ENCODE assay signal across 9 cellular contexts in the genomic region with DNA sequence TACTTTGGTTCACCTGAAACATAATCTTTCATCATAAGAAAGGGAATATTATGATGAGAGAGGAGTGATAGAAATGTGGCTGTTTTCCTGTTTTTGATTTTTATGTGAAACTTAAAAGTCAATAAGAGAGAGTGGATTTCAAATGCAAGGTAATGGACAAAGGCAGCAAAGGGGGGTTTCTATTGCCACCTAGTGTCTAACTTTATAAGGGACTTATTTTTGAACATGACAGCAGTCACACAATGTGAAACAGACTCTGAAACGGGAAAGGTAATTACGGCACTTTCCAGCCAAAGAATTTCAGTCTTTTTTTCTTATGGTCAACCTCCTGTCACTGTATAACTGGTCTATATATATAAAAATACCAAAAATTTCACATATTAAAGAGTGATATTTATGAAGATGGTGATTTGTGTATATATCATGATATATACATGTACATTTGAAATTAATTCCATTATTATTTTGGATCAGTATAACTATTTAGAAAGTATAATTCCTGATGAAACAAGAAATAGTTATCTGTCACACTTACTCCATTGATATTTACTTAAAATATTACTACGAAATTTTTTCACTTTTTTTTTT.
DNase-seq lines count a peak whose midpoint lies in the region; ATAC-seq and TF ChIP-seq lines count a peak whose summit lies in the region.
"Had no signal": no experiment of that assay in that cellular context is flagged by ENCODE, and none has a peak within 500 bp of the region (broad histone marks: within the 10 kb centered on the region; RNA-seq: fewer than 3 reads in every experiment).

No MANE protein-coding gene starts in this region.

- no peak overlapping the region for H3K27ac Mint-ChIP-seq in activated CD8-positive, alpha-beta T cell treated with anti-CD3 and anti-CD28 coated beads for 36 hours
- no peak overlapping the region for H3K27ac Mint-ChIP-seq in activated CD8-positive, alpha-beta T cell treated with anti-CD3 and anti-CD28 coated beads, Interleukin-2, amount 10 ng/mL, durations not matched to agents 7 days and 5 days

- H3K36me3 Mint-ChIP-seq in activated CD8-positive, alpha-beta T cell treated with anti-CD3 and anti-CD28 coated beads for 36 hours (ENCODE audit: low read depth), result no peaks in the 10 kb centered on the region
- no peaks in the 10 kb centered on the region for H3K36me3 Mint-ChIP-seq in activated CD8-positive, alpha-beta T cell treated with anti-CD3 and anti-CD28 coated beads, Interleukin-2, amount 10 ng/mL, durations not matched to agents 7 days and 5 days (ENCODE audit: low read depth)

- peak; percentile 58 for ATAC-seq in activated CD8-positive, alpha-beta T cell treated with anti-CD3 and anti-CD28 coated beads for 36 hours
- ATAC-seq in activated CD8-positive, alpha-beta T cell treated with anti-CD3 and anti-CD28 coated beads, Interleukin-2, amount 10 ng/mL, durations not matched to agents 7 days and 5 days, result no peak

- H3K9me3 ChIP-seq in HEK293 (ENCODE audit: control insufficient read depth, insufficient read depth, low read depth, low read length), result no peaks in the 10 kb centered on the region

- POLR2A ChIA-PET in activated CD8-positive, alpha-beta T cell treated with anti-CD3 and anti-CD28 coated beads for 36 hours (lab: Charles Lee), result no interaction called here
- POLR2A ChIA-PET in activated CD8-positive, alpha-beta T cell treated with anti-CD3 and anti-CD28 coated beads, Interleukin-2, amount 10 ng/mL, durations not matched to agents 7 days and 5 days (lab: Charles Lee), result no interaction called here
- POLR2A ChIA-PET in HEK293 (lab: Yijun Ruan, JAX), result no interaction called here

- DNase-seq in activated CD8-positive, alpha-beta T cell treated with anti-CD3 and anti-CD28 coated beads for 36 hours, result no peak
- no peak for DNase-seq in activated CD8-positive, alpha-beta T cell treated with anti-CD3 and anti-CD28 coated beads, Interleukin-2, amount 10 ng/mL, durations not matched to agents 7 days and 5 days
- DNase-seq in LNCaP clone FGC (ENCODE audit: low read depth) (peak; percentile 25), SK-N-DZ (ENCODE audit: low spot score) (peak; percentile 81), foreskin fibroblast (peak; percentile 35 to 74), retina (peak; percentile 55)
- DNase-seq in stimulated activated CD4-positive, alpha-beta T cell treated with anti-CD3 and anti-CD28 coated beads, Interleukin-1b, Interleukin-23, amount 100 ng/mL, for 48 hours, result no peak

- TF ChIP-seq CTCF in activated CD8-positive, alpha-beta T cell treated with anti-CD3 and anti-CD28 coated beads for 36 hours (IDR thresholded peaks at IDR 0.05), result peak; percentile 66
- TF ChIP-seq CTCF in HEK293 (tag by site-specific recombination; IDR thresholded peaks at IDR 0.05) (peak; percentile 47; the same call in 1 of the 2 replicates), LNCaP clone FGC (IDR thresholded peaks at IDR 0.05; ENCODE audit: control insufficient read depth, extremely low read depth, insufficient read depth) (peak; percentile 52), foreskin fibroblast (IDR thresholded peaks at IDR 0.05; ENCODE audit: low read depth, low read length) (peak; percentile 69)

- no peaks in the 10 kb centered on the region for H3K9me3 Mint-ChIP-seq in activated CD8-positive, alpha-beta T cell treated with anti-CD3 and anti-CD28 coated beads for 36 hours
- no peaks in the 10 kb centered on the region for H3K9me3 Mint-ChIP-seq in activated CD8-positive, alpha-beta T cell treated with anti-CD3 and anti-CD28 coated beads, Interleukin-2, amount 10 ng/mL, durations not matched to agents 7 days and 5 days (ENCODE audit: insufficient read depth)

- CTCF ChIA-PET in activated CD8-positive, alpha-beta T cell treated with anti-CD3 and anti-CD28 coated beads for 36 hours (lab: Charles Lee), result no interaction called here
- CTCF ChIA-PET in activated CD8-positive, alpha-beta T cell treated with anti-CD3 and anti-CD28 coated beads, Interleukin-2, amount 10 ng/mL, durations not matched to agents 7 days and 5 days (lab: Charles Lee), result no interaction called here
- CTCF ChIA-PET in HEK293 (lab: Yijun Ruan, JAX), result interaction anchor here (1.0 kb wide), 1 partner anchor 35 kb away, joined by 3 read pairs; no protein-coding TSS in a partner anchor

- no peaks in the 10 kb centered on the region for H3K36me3 ChIP-seq in HEK293 (ENCODE audit: control insufficient read depth in 2 of 2, insufficient read depth in 1 of 2, low read length in 2 of 2)

- H3K4me3 ChIP-seq in HEK293 (ENCODE audit: low read depth, low read length) (no peak overlapping the region), LNCaP clone FGC (ENCODE audit: low read depth, low read length) (no peak overlapping the region), foreskin fibroblast (ENCODE audit: low read depth in 1 of 2, low read length in 2 of 2) (no peak overlapping the region)

- peaks cover 15% of the 10 kb centered on the region for H3K27me3 Mint-ChIP-seq in activated CD8-positive, alpha-beta T cell treated with anti-CD3 and anti-CD28 coated beads for 36 hours
- H3K27me3 Mint-ChIP-seq in activated CD8-positive, alpha-beta T cell treated with anti-CD3 and anti-CD28 coated beads, Interleukin-2, amount 10 ng/mL, durations not matched to agents 7 days and 5 days (ENCODE audit: low read depth), result peaks cover 14% of the 10 kb centered on the region

- 0 out of 2 replicates have a peak overlapping the region, but pooled peaks have one; percentile 19 for H3K27ac ChIP-seq in HEK293 (ENCODE audit: extremely low read depth, low read depth, low read length)
- H3K27ac ChIP-seq: epithelial cell of prostate had no signal

- H3K4me1 ChIP-seq in HEK293 (ENCODE audit: control insufficient read depth, insufficient read depth, low read length), result peaks cover 17% of the 10 kb centered on the region

- H3K4me3 Mint-ChIP-seq in activated CD8-positive, alpha-beta T cell treated with anti-CD3 and anti-CD28 coated beads for 36 hours, result no peak overlapping the region
- no peak overlapping the region for H3K4me3 Mint-ChIP-seq in activated CD8-positive, alpha-beta T cell treated with anti-CD3 and anti-CD28 coated beads, Interleukin-2, amount 10 ng/mL, durations not matched to agents 7 days and 5 days

- no peaks in the 10 kb centered on the region for H3K4me1 Mint-ChIP-seq in activated CD8-positive, alpha-beta T cell treated with anti-CD3 and anti-CD28 coated beads for 36 hours (ENCODE audit: low read depth)
- no peaks in the 10 kb centered on the region for H3K4me1 Mint-ChIP-seq in activated CD8-positive, alpha-beta T cell treated with anti-CD3 and anti-CD28 coated beads, Interleukin-2, amount 10 ng/mL, durations not matched to agents 7 days and 5 days (ENCODE audit: low read depth)

- intact Hi-C loops in activated CD8-positive, alpha-beta T cell treated with anti-CD3 and anti-CD28 coated beads for 36 hours (cut with micrococcal nuclease), result loop anchor here (10.0 kb wide), 1 partner anchor 652 kb away; no protein-coding TSS in a partner anchor

TF ChIP-seq in HEK293, 187 proteins besides CTCF, POLR2A, EP300 and RAD21:
- TF ChIP-seq ZBTB48 (tag by site-specific recombination; IDR thresholded peaks at IDR 0.05), result no peak
- TF ChIP-seq ZNF660 (tag by site-specific recombination; IDR thresholded peaks at IDR 0.05), result peak; percentile 61
- 0 out of 2 replicates have a peak, but pooled peaks have one; percentile 36 for TF ChIP-seq ZSCAN30 (tag by site-specific recombination; IDR thresholded peaks at IDR 0.05)
- TF ChIP-seq, protein P1, sequence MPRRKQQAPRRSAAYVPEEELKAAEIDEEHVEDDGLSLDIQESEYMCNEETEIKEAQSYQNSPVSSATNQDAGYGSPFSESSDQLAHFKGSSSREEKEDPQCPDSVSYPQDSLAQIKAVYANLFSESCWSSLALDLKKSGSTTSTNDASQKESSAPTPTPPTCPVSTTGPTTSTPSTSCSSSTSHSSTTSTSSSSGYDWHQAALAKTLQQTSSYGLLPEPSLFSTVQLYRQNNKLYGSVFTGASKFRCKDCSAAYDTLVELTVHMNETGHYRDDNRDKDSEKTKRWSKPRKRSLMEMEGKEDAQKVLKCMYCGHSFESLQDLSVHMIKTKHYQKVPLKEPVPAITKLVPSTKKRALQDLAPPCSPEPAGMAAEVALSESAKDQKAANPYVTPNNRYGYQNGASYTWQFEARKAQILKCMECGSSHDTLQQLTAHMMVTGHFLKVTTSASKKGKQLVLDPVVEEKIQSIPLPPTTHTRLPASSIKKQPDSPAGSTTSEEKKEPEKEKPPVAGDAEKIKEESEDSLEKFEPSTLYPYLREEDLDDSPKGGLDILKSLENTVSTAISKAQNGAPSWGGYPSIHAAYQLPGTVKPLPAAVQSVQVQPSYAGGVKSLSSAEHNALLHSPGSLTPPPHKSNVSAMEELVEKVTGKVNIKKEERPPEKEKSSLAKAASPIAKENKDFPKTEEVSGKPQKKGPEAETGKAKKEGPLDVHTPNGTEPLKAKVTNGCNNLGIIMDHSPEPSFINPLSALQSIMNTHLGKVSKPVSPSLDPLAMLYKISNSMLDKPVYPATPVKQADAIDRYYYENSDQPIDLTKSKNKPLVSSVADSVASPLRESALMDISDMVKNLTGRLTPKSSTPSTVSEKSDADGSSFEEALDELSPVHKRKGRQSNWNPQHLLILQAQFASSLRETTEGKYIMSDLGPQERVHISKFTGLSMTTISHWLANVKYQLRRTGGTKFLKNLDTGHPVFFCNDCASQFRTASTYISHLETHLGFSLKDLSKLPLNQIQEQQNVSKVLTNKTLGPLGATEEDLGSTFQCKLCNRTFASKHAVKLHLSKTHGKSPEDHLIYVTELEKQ (tag by site-specific recombination; IDR thresholded peaks at IDR 0.05; ENCODE audit: borderline replicate concordance), result no peak
- peak; percentile 72 for TF ChIP-seq ZNF654 (tag by site-specific recombination; IDR thresholded peaks at IDR 0.05; ENCODE audit: low read depth)
- TF ChIP-seq PRDM1 (tag by site-specific recombination; IDR thresholded peaks at IDR 0.05), result peak; percentile 80

Comparison
In these comparisons a context has a peak if more than half of its experiments do, and no peak if none do; other contexts are left out.
1. DNase-seq: peak in LNCaP clone FGC (single experiment), SK-N-DZ (single experiment), foreskin fibroblast (2 of 2) and retina (single experiment); none in activated CD8-positive, alpha-beta T cell treated with anti-CD3 and anti-CD28 coated beads for 36 hours (single experiment), activated CD8-positive, alpha-beta T cell treated with anti-CD3 and anti-CD28 coated beads, Interleukin-2, amount 10 ng/mL, durations not matched to agents 7 days and 5 days (single experiment) and stimulated activated CD4-positive, alpha-beta T cell treated with anti-CD3 and anti-CD28 coated beads, Interleukin-1b, Interleukin-23, amount 100 ng/mL, for 48 hours (single experiment).
2. Peak in every context shown above with its lines, with median percentiles within 50 percentile points of each other: CTCF ChIP-seq.